Comparison of ENCODE assay signal across 24 cellular contexts in the genomic region with DNA sequence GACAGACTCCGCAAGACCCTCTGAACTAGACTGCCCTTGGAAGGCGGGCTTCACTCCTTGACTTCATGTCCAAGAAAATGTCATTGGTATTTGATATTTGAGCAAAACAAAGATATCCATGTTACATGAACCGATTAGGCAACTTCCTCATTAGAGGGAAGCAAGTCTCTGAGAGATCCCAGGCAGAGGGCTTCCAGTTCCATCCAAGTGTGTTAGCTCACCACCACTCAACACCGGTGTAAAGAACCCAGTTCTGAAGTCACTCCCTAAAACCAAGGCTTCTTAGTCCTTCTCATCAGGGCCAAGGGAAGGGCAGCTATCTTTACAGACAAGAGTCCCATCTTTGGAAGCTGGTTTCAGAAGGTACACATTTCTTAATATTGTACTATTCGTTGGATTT.
"Had no signal": no experiment of that assay in that cellular context is flagged by ENCODE, and none has a peak within 500 bp of the region (broad histone marks: within the 10 kb centered on the region; RNA-seq: fewer than 3 reads in every experiment).

No MANE protein-coding gene starts in this region.

- H3K4me3 ChIP-seq: ascending aorta, body of pancreas, MG63, PC-9, SJCRH30 had no signal

- H3K9me3 ChIP-seq: ascending aorta, body of pancreas, MG63, SJCRH30, SK-N-SH had no signal

- DNase-seq: activated CD4-positive, alpha-beta T cell treated with anti-CD3 and anti-CD28 coated beads for 48 hours; activated CD4-positive, alpha-beta T cell treated with anti-CD3 and anti-CD28 coated beads, Interleukin-2, amount 50 U/mL, for 4 hours; activated CD4-positive, CD25-positive, alpha-beta regulatory T cell treated with anti-CD3 and anti-CD28 coated beads, Interleukin-2, amount 50 U/mL, for 72 hours; activated effector memory CD4-positive, alpha-beta T cell treated with anti-CD3 and anti-CD28 coated beads, Interleukin-2, amount 50 U/mL, for 16 hours; activated naive CD4-positive, alpha-beta T cell treated with Interleukin-2 at 50 U/mL for 16 hours; activated naive CD8-positive, alpha-beta T cell treated with anti-CD3 and anti-CD28 coated beads, Interleukin-2, amount 50 U/mL, for 24 hours; activated T-cell treated with anti-CD3 and anti-CD28 coated beads, Interleukin-2, amount 50 U/mL, for 4 hours; amniotic stem cell; body of pancreas; central memory CD4-positive, alpha-beta T cell; KBM-7; MG63; NCI-H1048; NCI-H146; NCI-H187 treated with DMSO at 0.1 percent for 48 hours; NCI-H2081 treated with DMSO at 0.1 percent for 48 hours; NCI-H446; NCI-H524; SJCRH30; SK-N-SH had no signal

- H3K36me3 ChIP-seq: ascending aorta, MG63, SJCRH30 had no signal

- ATAC-seq: activated naive CD4-positive, alpha-beta T cell treated with anti-CD3 and anti-CD28 coated beads, Interleukin-2, amount 50 U/mL, for 72 hours; activated T-cell treated with anti-CD3 and anti-CD28 coated beads, Interleukin-2, amount 50 U/mL, for 4 hours; body of pancreas; WTC11 had no signal

- H3K27ac ChIP-seq: ascending aorta, body of pancreas, PC-9, SJCRH30 had no signal

- H3K27me3 ChIP-seq: ascending aorta, body of pancreas, MG63, SJCRH30 had no signal

- H3K4me1 ChIP-seq: ascending aorta, body of pancreas had no signal
